16 cellular contexts compared by ENCODE assay signal in the genomic region with DNA sequence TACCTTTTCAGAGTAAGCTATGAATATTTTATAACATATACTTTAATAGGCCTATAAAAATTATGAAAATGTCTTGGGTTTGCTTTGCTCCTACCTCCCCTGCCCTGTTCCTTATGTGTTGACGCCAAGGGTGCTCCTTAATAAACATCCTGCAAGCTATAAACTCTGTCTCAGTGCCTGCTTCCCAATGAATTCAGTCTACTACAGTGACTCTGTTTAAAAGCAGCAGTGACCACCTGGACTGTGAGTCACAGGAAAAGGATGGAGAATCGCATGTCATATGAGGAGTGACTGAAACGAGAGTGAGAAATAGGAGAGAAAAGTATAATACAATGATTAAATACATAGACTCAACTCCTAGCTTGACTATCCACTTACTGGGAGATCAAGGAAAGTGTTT. TPM values are rescaled to one million over a fixed set of nuclear protein-coding genes. Genes with fewer than 3 reads are reported as not detected.
DNase-seq lines count a peak whose midpoint lies in the region; ATAC-seq and TF ChIP-seq lines count a peak whose summit lies in the region.
"Had no signal": no experiment of that assay in that cellular context is flagged by ENCODE, and none has a peak within 500 bp of the region (broad histone marks: within the 10 kb centered on the region; RNA-seq: fewer than 3 reads in every experiment).

No MANE protein-coding gene starts in this region.

- no peak overlapping the region for H3K27ac ChIP-seq in CD4-positive, CD25-positive, alpha-beta regulatory T cell (ENCODE audit: insufficient read depth, low read length, poor library complexity, severe bottlenecking)
- H3K27ac ChIP-seq: esophagus squamous epithelium had no signal

- H3K36me3 ChIP-seq in CD4-positive, CD25-positive, alpha-beta regulatory T cell (ENCODE audit: control insufficient read depth, insufficient read depth, low read length), result no peaks in the 10 kb centered on the region
- no peaks in the 10 kb centered on the region for H3K36me3 ChIP-seq in mucosa of descending colon (ENCODE audit: low read depth)
- H3K36me3 ChIP-seq: esophagus squamous epithelium had no signal

- peak overlapping the region in 2 of 3 donors; percentile 27 to 46 for H3K27ac Mint-ChIP-seq in CD4-positive, CD25-positive, alpha-beta regulatory T cell
- H3K27ac Mint-ChIP-seq: activated T-helper 2 cell treated with anti-CD3 and anti-CD28 coated beads, Interferon-gamma antibody, Interleukin-2, Interleukin-4, amounts not matched to agents 10 μg/mL and 5 μg/mL and 100 μg/mL, durations not matched to agents 14 hours and 24 hours and 36 hours; CD14-positive monocyte; T-helper 2 cell treated with Interferon-gamma antibody and Interleukin-4, amounts not matched to agents 5 μg/mL and 100 μg/mL, for 36 hours had no signal

- intact Hi-C loops in mucosa of descending colon (cut with DNase I, micrococcal nuclease), result no loop called here

- peaks cover 14 to 28% (median 25%) of the 10 kb centered on the region in 4 donors for H3K4me1 Mint-ChIP-seq in CD4-positive, CD25-positive, alpha-beta regulatory T cell

- no peaks in the 10 kb centered on the region for H3K36me3 Mint-ChIP-seq in CD4-positive, CD25-positive, alpha-beta regulatory T cell
- H3K36me3 Mint-ChIP-seq: CD14-positive monocyte had no signal

- TF ChIP-seq CTCF in mucosa of descending colon (IDR thresholded peaks at IDR 0.05), result no peak

- peak overlapping the region in 1 of 4 donors; percentile 13 for H3K4me3 Mint-ChIP-seq in CD4-positive, CD25-positive, alpha-beta regulatory T cell
- H3K4me3 Mint-ChIP-seq: CD14-positive monocyte; T-helper 2 cell treated with Interferon-gamma antibody and Interleukin-4, amounts not matched to agents 5 μg/mL and 100 μg/mL, for 36 hours had no signal

- no peaks in the 10 kb centered on the region for H3K27me3 Mint-ChIP-seq in CD4-positive, CD25-positive, alpha-beta regulatory T cell

- DNase-seq in CD4-positive, CD25-positive, alpha-beta regulatory T cell, result no peak
- DNase-seq in HPDE6-E6E7 (ENCODE audit: extremely low spot score), result peak; percentile 41
- DNase-seq in amniotic epithelial cell (ENCODE audit: low read depth), result peak; percentile 22
- DNase-seq in islet precursor cell, result peak; percentile 70
- DNase-seq in mucosa of descending colon, result no peak
- no peak for DNase-seq in medulla oblongata (ENCODE audit: extremely low spot score)
- DNase-seq in midbrain (lab: John Stamatoyannopoulos, UW), result no peak
- DNase-seq: caudate nucleus, esophagus squamous epithelium, MM.1S, NCI-H2227 treated with DMSO at 0.1 percent for 48 hours had no signal

- H3K27me3 ChIP-seq in CD4-positive, CD25-positive, alpha-beta regulatory T cell (ENCODE audit: control insufficient read depth, insufficient read depth, low read length), result no peaks in the 10 kb centered on the region
- H3K27me3 ChIP-seq: esophagus squamous epithelium had no signal

- ATAC-seq in CD4-positive, CD25-positive, alpha-beta regulatory T cell (ENCODE audit: low read depth in 2 of 2), result no peak
- ATAC-seq in GM21723 (IDR thresholded peaks at IDR 0.05; ENCODE audit: unreplicated experiment) (no peak), mucosa of descending colon (no peak)
- ATAC-seq: sciatic nerve had no signal

- H3K4me1 ChIP-seq in CD4-positive, CD25-positive, alpha-beta regulatory T cell (ENCODE audit: control insufficient read depth, insufficient read depth, low read length, poor library complexity, severe bottlenecking), result peaks cover 19% of the 10 kb centered on the region
- H3K4me1 ChIP-seq in mucosa of descending colon (ENCODE audit: low read depth), result no peaks in the 10 kb centered on the region
- H3K4me1 ChIP-seq: esophagus squamous epithelium had no signal

- no peak overlapping the region for H3K4me3 ChIP-seq in CD4-positive, CD25-positive, alpha-beta regulatory T cell (ENCODE audit: low read depth, low read length)
- no peak overlapping the region for H3K4me3 ChIP-seq in mucosa of descending colon
- H3K4me3 ChIP-seq: esophagus squamous epithelium had no signal

- H3K9me3 Mint-ChIP-seq in CD4-positive, CD25-positive, alpha-beta regulatory T cell, result no peaks in the 10 kb centered on the region
- H3K9me3 Mint-ChIP-seq: T-helper 2 cell treated with Interferon-gamma antibody and Interleukin-4, amounts not matched to agents 5 μg/mL and 100 μg/mL, for 36 hours had no signal

- no peaks in the 10 kb centered on the region for H3K9me3 ChIP-seq in CD4-positive, CD25-positive, alpha-beta regulatory T cell (ENCODE audit: control insufficient read depth in 2 of 2, low read length in 2 of 2)
- no peaks in the 10 kb centered on the region for H3K9me3 ChIP-seq in mucosa of descending colon
- H3K9me3 ChIP-seq: esophagus squamous epithelium had no signal

RNA-seq across cellular contexts. Expression of gene CFAP54, which starts 41.1 kb away (rescaled TPM):
- total RNA-seq in CD4-positive, CD25-positive, alpha-beta regulatory T cell, result 0.27 TPM
- polyA plus RNA-seq in CD4-positive, CD25-positive, alpha-beta regulatory T cell, result under 1 TPM in 2 of 4 donors, not detected in 2; 0.07 to 0.32 TPM
- total RNA-seq in mucosa of descending colon, result 1 to 10 TPM in 1 of 3 donors, under 1 TPM in 2; 0.43 to 1.9 (median 0.82) TPM
- polyA plus RNA-seq: CD14-positive monocyte had no signal

RNA-seq across cellular contexts. Expression of gene CDK17, which starts 48.0 kb away (rescaled TPM):
- total RNA-seq in CD4-positive, CD25-positive, alpha-beta regulatory T cell, result 120 TPM
- polyA plus RNA-seq in CD4-positive, CD25-positive, alpha-beta regulatory T cell, result 10 to 100 TPM; 21.6 to 33.5 (median 24.6) TPM
- total RNA-seq in mucosa of descending colon, result 10 to 100 TPM; 19.5 to 43.5 (median 24.0) TPM

Comparison
In these comparisons a context has a peak if more than half of its experiments do, and no peak if none do; other contexts are left out.
1. DNase-seq: peak in HPDE6-E6E7 (single experiment), amniotic epithelial cell (single experiment) and islet precursor cell (single experiment); none in CD4-positive, CD25-positive, alpha-beta regulatory T cell (0 of 3), mucosa of descending colon (0 of 3), medulla oblongata (single experiment) and midbrain (single experiment).